Comparison of ENCODE assay signal across 1 cellular context in the genomic region with DNA sequence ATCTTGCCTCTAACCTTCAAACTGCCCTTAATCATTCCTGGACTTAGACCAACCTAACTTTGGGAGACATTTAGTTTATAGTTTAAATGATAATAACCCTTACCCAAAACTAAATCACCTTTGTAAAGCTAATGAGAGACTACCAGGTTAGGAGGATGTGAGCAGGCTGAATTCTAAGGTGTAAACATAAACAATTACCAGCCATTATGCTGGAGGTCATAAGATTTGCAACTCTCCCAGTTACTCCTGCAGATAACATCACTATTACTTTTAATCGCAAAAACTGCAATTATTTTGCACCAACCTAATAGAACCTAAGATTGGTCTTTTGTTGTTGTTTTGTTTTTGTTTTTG.
TF ChIP-seq lines count a peak whose summit lies in the region.

No MANE protein-coding gene starts in this region.

TF ChIP-seq in H1, 55 proteins besides CTCF, POLR2A, EP300 and RAD21:
- TF ChIP-seq GTF2F1 (IDR thresholded peaks at IDR 0.05; ENCODE audit: borderline replicate concordance, low read depth, low read length) (no peak), PHF8 (conservative IDR thresholded peaks at IDR 0.05; ENCODE audit: low read depth, low read length) (no peak)
TF ChIP-seq in H1: peak in this region for 0.
